In genomic region chr1:30853350-30853749, GRCh38 we compare ENCODE assay signal across 17 cellular contexts. TPM values are rescaled to one million over a fixed set of nuclear protein-coding genes. Genes with fewer than 3 reads are reported as not detected.
A peak's percentile ranks its signal among the peaks of the same experiment; 100 is the strongest.
DNase-seq lines count a peak whose midpoint lies in the region; ATAC-seq and TF ChIP-seq lines count a peak whose summit lies in the region.
"Had no signal": no experiment of that assay in that cellular context is flagged by ENCODE, and none has a peak within 500 bp of the region (broad histone marks: within the 10 kb centered on the region; RNA-seq: fewer than 3 reads in every experiment).

No MANE protein-coding gene starts in this region.

- H3K4me2 ChIP-seq in H9 (ENCODE audit: insufficient read depth, insufficient read length, low read length) (no peak overlapping the region), OCI-LY7 (ENCODE audit: low read length) (no peak overlapping the region), neural progenitor cell (peak overlapping the region; percentile 3)

- no peak overlapping the region for H3K4me3 Mint-ChIP-seq in H9
- no peak overlapping the region for H3K4me3 Mint-ChIP-seq in neural progenitor cell
- H3K4me3 Mint-ChIP-seq: activated CD4-positive, alpha-beta T cell treated with anti-CD3 and anti-CD28 coated beads for 36 hours; activated T-cell treated with anti-CD3 and anti-CD28 coated beads, Interleukin-2, amount 50 U/mL, for 24 hours; stimulated activated memory B cell treated with anti-CD40 and anti-IgM and Interleukin-4, amounts not matched to agents 10 μg/mL and 1 μg/mL and 100 μg/mL, for 72 hours had no signal

- H4K91ac ChIP-seq in H9 (ENCODE audit: insufficient read length, low read depth, low read length): no peak overlapping the region

- no peak overlapping the region for H2BK120ac ChIP-seq in H9 (ENCODE audit: low read depth, low read length, poor library complexity, severe bottlenecking)

- H3K4me1 ChIP-seq in H9 (ENCODE audit: insufficient read depth, low read length) (peaks cover 10% of the 10 kb centered on the region; the same call in 1 of the 2 replicates), OCI-LY7 (ENCODE audit: insufficient read depth, low read length, poor library complexity, severe bottlenecking) (peaks cover 25% of the 10 kb centered on the region), neural progenitor cell (peaks cover 13% of the 10 kb centered on the region)

- H2BK20ac ChIP-seq in H9 (ENCODE audit: low read depth, low read length, poor library complexity, severe bottlenecking): no peak overlapping the region

- no peak overlapping the region for H3K14ac ChIP-seq in H9 (ENCODE audit: insufficient read depth, low read length)

- H3T11ph ChIP-seq in H9 (ENCODE audit: low read length): no peak overlapping the region

- peak overlapping the region in 1 of 3 experiments; percentile 36; a peak in 2 of 7 replicates for H3K27ac Mint-ChIP-seq in H9
- peak overlapping the region; percentile 85 for H3K27ac Mint-ChIP-seq in neural progenitor cell
- H3K27ac Mint-ChIP-seq: activated CD4-positive, alpha-beta T cell treated with anti-CD3 and anti-CD28 coated beads for 36 hours; activated T-cell treated with anti-CD3 and anti-CD28 coated beads, Interleukin-2, amount 50 U/mL, for 24 hours; stimulated activated memory B cell treated with anti-CD40 and anti-IgM and Interleukin-4, amounts not matched to agents 10 μg/mL and 1 μg/mL and 100 μg/mL, for 72 hours had no signal

- H4K20me1 ChIP-seq in H9 (ENCODE audit: control insufficient read depth, insufficient read depth, insufficient read length) (no peaks in the 10 kb centered on the region), OCI-LY7 (ENCODE audit: insufficient read depth, low read length) (no peaks in the 10 kb centered on the region), neural progenitor cell (ENCODE audit: low read depth) (no peaks in the 10 kb centered on the region)

- H3K79me2 ChIP-seq in H9 (ENCODE audit: insufficient read depth, low read length) (no peaks in the 10 kb centered on the region), OCI-LY7 (ENCODE audit: insufficient read depth, low read depth, low read length) (no peaks in the 10 kb centered on the region), neural progenitor cell (ENCODE audit: low read depth) (no peaks in the 10 kb centered on the region)

- H3K9me3 ChIP-seq in H9 (ENCODE audit: control insufficient read depth, low read depth, low read length): no peaks in the 10 kb centered on the region
- no peaks in the 10 kb centered on the region for H3K9me3 ChIP-seq in OCI-LY7 (ENCODE audit: low read length)
- no peaks in the 10 kb centered on the region for H3K9me3 ChIP-seq in neural progenitor cell (ENCODE audit: low read depth)
- H3K9me3 ChIP-seq: spleen, thoracic aorta had no signal

- H3K9ac ChIP-seq in H9 (ENCODE audit: extremely low read depth, insufficient read length, low read length): no peak overlapping the region
- no peak overlapping the region for H3K9ac ChIP-seq in neural progenitor cell

- H3K9me3 Mint-ChIP-seq in H9 (no peaks in the 10 kb centered on the region), neural progenitor cell (no peaks in the 10 kb centered on the region)
- H3K9me3 Mint-ChIP-seq: activated T-cell treated with anti-CD3 and anti-CD28 coated beads, Interleukin-2, amount 50 U/mL, for 24 hours; stimulated activated memory B cell treated with anti-CD40 and anti-IgM and Interleukin-4, amounts not matched to agents 10 μg/mL and 1 μg/mL and 100 μg/mL, for 72 hours had no signal

- no CpG with 5 or more reads among the region's 4 CpGs for WGBS in H9 (ENCODE audit: extremely low coverage, insufficient read length, low lambda C conversion rate)

- POLR2A ChIA-PET in OCI-LY7 (lab: Charles Lee): no interaction called here

- TF ChIP-seq CTCF in H9 (conservative IDR thresholded peaks at IDR 0.05) (peak; percentile 43), OCI-LY7 (conservative IDR thresholded peaks at IDR 0.05; ENCODE audit: low read length) (no peak), fibroblast of the aortic adventitia (IDR thresholded peaks at IDR 0.05; ENCODE audit: insufficient read depth, low read length) (peak; percentile 2), neural progenitor cell (IDR thresholded peaks at IDR 0.05) (no peak)

- CTCF ChIA-PET in OCI-LY7 (lab: Charles Lee; ENCODE audit: unreplicated experiment): no interaction called here

- H3K27me3 Mint-ChIP-seq in H9 (ENCODE audit: low read depth): peaks cover 2% of the 10 kb centered on the region
- H3K27me3 Mint-ChIP-seq in neural progenitor cell (ENCODE audit: insufficient read depth, low read depth): peaks cover 15% of the 10 kb centered on the region

- H2BK15ac ChIP-seq in H9 (ENCODE audit: low read depth, low read length): no peak overlapping the region

- no peak overlapping the region for H3K56ac ChIP-seq in H9 (ENCODE audit: insufficient read length, low read depth, low read length)

- H3K79me1 ChIP-seq in H9 (ENCODE audit: insufficient read depth, low read depth, low read length, poor library complexity, severe bottlenecking): no peaks in the 10 kb centered on the region

- H3K4me1 Mint-ChIP-seq in H9: peaks cover 35 to 45% of the 10 kb centered on the region in 2 experiments
- peaks cover 61% of the 10 kb centered on the region for H3K4me1 Mint-ChIP-seq in neural progenitor cell
- H3K4me1 Mint-ChIP-seq: activated CD4-positive, alpha-beta T cell treated with anti-CD3 and anti-CD28 coated beads for 36 hours had no signal

- H3K23me2 ChIP-seq in H9 (ENCODE audit: insufficient read length, low read depth, low read length, poor library complexity, severe bottlenecking): no peaks in the 10 kb centered on the region

- H3F3A ChIP-seq in neural progenitor cell (ENCODE audit: low read depth): peaks cover 15% of the 10 kb centered on the region

- H3K36me3 Mint-ChIP-seq in H9 (ENCODE audit: insufficient read depth in 1 of 3, low read depth in 3 of 3): no peaks in the 10 kb centered on the region; a peak in 1 of 7 replicates
- no peaks in the 10 kb centered on the region for H3K36me3 Mint-ChIP-seq in neural progenitor cell
- H3K36me3 Mint-ChIP-seq: naive B cell; stimulated activated memory B cell treated with anti-CD40 and anti-IgM and Interleukin-4, amounts not matched to agents 10 μg/mL and 1 μg/mL and 100 μg/mL, for 72 hours had no signal

- intact Hi-C loops in OCI-LY7 (cut with micrococcal nuclease; ENCODE audit: unreplicated experiment): no loop called here

- no peak overlapping the region for H2AK5ac ChIP-seq in H9 (ENCODE audit: insufficient read length, low read length)

- no peak overlapping the region for H2BK12ac ChIP-seq in H9 (ENCODE audit: insufficient read length, low read depth, low read length)

- no peak overlapping the region for H3K27ac ChIP-seq in H9 (ENCODE audit: insufficient read length, low read depth, low read length)
- no peak overlapping the region for H3K27ac ChIP-seq in OCI-LY7 (ENCODE audit: low read depth, low read length, poor library complexity, severe bottlenecking)
- peak overlapping the region; percentile 10 for H3K27ac ChIP-seq in neural progenitor cell
- H3K27ac ChIP-seq: spleen, thoracic aorta had no signal

- no peak overlapping the region for H3K18ac ChIP-seq in H9 (ENCODE audit: insufficient read length, low read depth, low read length)

- no peak for ATAC-seq in GM21526 (IDR thresholded peaks at IDR 0.05; ENCODE audit: low FRiP score, unreplicated experiment)
- no peak for ATAC-seq in GM19328 (IDR thresholded peaks at IDR 0.05; ENCODE audit: unreplicated experiment)
- no peak for ATAC-seq in GM21423 (IDR thresholded peaks at IDR 0.05; ENCODE audit: unreplicated experiment)

- H4K8ac ChIP-seq in H9 (replicated peaks; ENCODE audit: insufficient read length, low read depth, low read length): no peak overlapping the region

- no peak overlapping the region for H2BK5ac ChIP-seq in H9 (ENCODE audit: insufficient read length, low read length)

- H3K4me3 ChIP-seq in OCI-LY7 (ENCODE audit: low read depth, low read length, poor library complexity, severe bottlenecking): no peak overlapping the region
- H3K4me3 ChIP-seq in fibroblast of the aortic adventitia (ENCODE audit: low read depth, low read length): no peak overlapping the region
- H3K4me3 ChIP-seq in neural progenitor cell: no peak overlapping the region
- H3K4me3 ChIP-seq: GM12878, spleen, thoracic aorta had no signal

- H3K36me3 ChIP-seq in OCI-LY7 (ENCODE audit: insufficient read depth, low read length) (no peaks in the 10 kb centered on the region), neural progenitor cell (no peaks in the 10 kb centered on the region)
- H3K36me3 ChIP-seq: spleen, thoracic aorta had no signal

- no peaks in the 10 kb centered on the region for H3K27me3 ChIP-seq in H9 (ENCODE audit: insufficient read depth, low read length)
- H3K27me3 ChIP-seq in neural progenitor cell: peaks cover 8% of the 10 kb centered on the region

- H2AFZ ChIP-seq in H9 (ENCODE audit: low read length) (no peak overlapping the region), OCI-LY7 (ENCODE audit: low read length) (peak overlapping the region; percentile 94; the same call in 1 of the 2 replicates), neural progenitor cell (replicated peaks) (peak overlapping the region; percentile 17)

- H4K5ac ChIP-seq in H9 (ENCODE audit: insufficient read length, low read depth, low read length): no peak overlapping the region

- H3K4ac ChIP-seq in H9 (ENCODE audit: low read depth, low read length): no peak overlapping the region

- H3K23ac ChIP-seq in H9 (ENCODE audit: insufficient read length, low read depth, low read length): no peak overlapping the region

- BruUV-seq in OCI-LY7 (replicated peaks; lab: Mats Ljungman, UMichigan): no TSS peak

- H3K9me2 ChIP-seq in OCI-LY7 (ENCODE audit: insufficient read depth, low read length): no peaks in the 10 kb centered on the region

- peak; percentile 67 for DNase-seq in H9
- DNase-seq in OCI-LY7 (ENCODE audit: low spot score): no peak
- DNase-seq in fibroblast of the aortic adventitia (ENCODE audit: low read depth): no peak
- peak; percentile 50 for DNase-seq in neural progenitor cell (ENCODE audit: low spot score)
- DNase-seq in kidney tubule cell (ENCODE audit: low spot score): no peak
- DNase-seq: cortex of kidney, KG1 had no signal

RNA-seq across cellular contexts. Expression of gene SDC3, which starts 55.2 kb away (rescaled TPM):
- total RNA-seq in H9 (2021): 24.2 and 25.9 TPM in 2 replicates
- not detected in 2 replicates for total RNA-seq in OCI-LY7 (2014; rRNA removed; shearing (Covaris generic))
- total RNA-seq in OCI-LY7 (2022): 0.50 TPM in 1 of 2 replicates, not detected in the other
- total RNA-seq in fibroblast of the aortic adventitia (ENCODE audit: low replicate concordance): 26.8 and 47.5 TPM in 2 replicates
- 23.0 and 45.1 TPM in 2 replicates for total RNA-seq in neural progenitor cell (ENCODE audit: low replicate concordance)

Comparison
In these comparisons a context has a peak if more than half of its experiments do, and no peak if none do; other contexts are left out.
1. DNase-seq: peak in H9 (single experiment) and neural progenitor cell (single experiment); none in OCI-LY7 (single experiment), fibroblast of the aortic adventitia (single experiment) and kidney tubule cell (single experiment).
2. CTCF ChIP-seq: peak in H9 (single experiment) and fibroblast of the aortic adventitia (single experiment); none in OCI-LY7 (single experiment) and neural progenitor cell (single experiment).
3. RNA of gene SDC3, which starts 55.2 kb away (total RNA-seq): 26.8 to 47.5 TPM in fibroblast of the aortic adventitia, 24.2 to 25.9 TPM in H9 and 23.0 to 45.1 TPM in neural progenitor cell; 0.50 TPM in OCI-LY7; every median in the first group is over 10 times any median in the second.